ENCODE assay signal across 8 cellular contexts in genomic region chr17:57832711-57833596, GRCh38. TPM values are rescaled to one million over a fixed set of nuclear protein-coding genes. Genes with fewer than 3 reads are reported as not detected.
DNase-seq lines count a peak whose midpoint lies in the region; ATAC-seq and TF ChIP-seq lines count a peak whose summit lies in the region.

No MANE protein-coding gene starts in this region.

- peaks cover 6% of the 10 kb centered on the region for H3K36me3 Mint-ChIP-seq in activated T-helper 2 cell treated with anti-CD3 and anti-CD28 coated beads, Interferon-gamma antibody, Interleukin-2, Interleukin-4, amounts not matched to agents 10 μg/mL and 5 μg/mL and 100 μg/mL, durations not matched to agents 14 hours and 24 hours and 36 hours (ENCODE audit: low read depth)
- peaks cover 5% of the 10 kb centered on the region for H3K36me3 Mint-ChIP-seq in nephron (ENCODE audit: low read depth)

- no peak overlapping the region for H3K27ac Mint-ChIP-seq in activated T-helper 2 cell treated with anti-CD3 and anti-CD28 coated beads, Interferon-gamma antibody, Interleukin-2, Interleukin-4, amounts not matched to agents 10 μg/mL and 5 μg/mL and 100 μg/mL, durations not matched to agents 14 hours and 24 hours and 36 hours
- H3K27ac Mint-ChIP-seq in nephron, result no peak overlapping the region

- H3K27me3 Mint-ChIP-seq in activated T-helper 2 cell treated with anti-CD3 and anti-CD28 coated beads, Interferon-gamma antibody, Interleukin-2, Interleukin-4, amounts not matched to agents 10 μg/mL and 5 μg/mL and 100 μg/mL, durations not matched to agents 14 hours and 24 hours and 36 hours (ENCODE audit: low read depth), result no peaks in the 10 kb centered on the region
- peaks cover 39% of the 10 kb centered on the region for H3K27me3 Mint-ChIP-seq in nephron (ENCODE audit: low read depth)

- peaks cover 9% of the 10 kb centered on the region for H3K4me1 Mint-ChIP-seq in activated T-helper 2 cell treated with anti-CD3 and anti-CD28 coated beads, Interferon-gamma antibody, Interleukin-2, Interleukin-4, amounts not matched to agents 10 μg/mL and 5 μg/mL and 100 μg/mL, durations not matched to agents 14 hours and 24 hours and 36 hours (ENCODE audit: low read depth)
- no peaks in the 10 kb centered on the region for H3K4me1 Mint-ChIP-seq in nephron

- H3K4me3 Mint-ChIP-seq in activated T-helper 2 cell treated with anti-CD3 and anti-CD28 coated beads, Interferon-gamma antibody, Interleukin-2, Interleukin-4, amounts not matched to agents 10 μg/mL and 5 μg/mL and 100 μg/mL, durations not matched to agents 14 hours and 24 hours and 36 hours (ENCODE audit: low read depth), result no peak overlapping the region
- no peak overlapping the region for H3K4me3 Mint-ChIP-seq in nephron

- no peaks in the 10 kb centered on the region for H3K9me3 Mint-ChIP-seq in activated T-helper 2 cell treated with anti-CD3 and anti-CD28 coated beads, Interferon-gamma antibody, Interleukin-2, Interleukin-4, amounts not matched to agents 10 μg/mL and 5 μg/mL and 100 μg/mL, durations not matched to agents 14 hours and 24 hours and 36 hours
- H3K9me3 Mint-ChIP-seq in nephron, result no peaks in the 10 kb centered on the region

- H3K4me3 ChIP-seq in foreskin fibroblast (ENCODE audit: low read depth in 1 of 2, low read length in 2 of 2), result peak overlapping the region; percentile 43 to 65

- DNase-seq in EH (ENCODE audit: low read depth) (peak; percentile 77), Kasumi-1 (lab: John Stamatoyannopoulos, UW) (peak; percentile 83 to 85), RPMI8226 (peak; percentile 68), foreskin fibroblast (peak; percentile 74 to 93)
- DNase-seq in activated T-helper 2 cell treated with anti-CD3 and anti-CD28 coated beads, Interferon-gamma antibody, Interleukin-2, Interleukin-4, amounts not matched to agents 10 μg/mL and 5 μg/mL and 100 μg/mL, durations not matched to agents 14 hours and 24 hours and 36 hours (ENCODE audit: low spot score), result peak; percentile 47
- DNase-seq in stimulated activated naive CD4-positive, alpha-beta T cell treated with Interleukin-2 at 50 U/mL for 16 hours (lab: John Stamatoyannopoulos, UW), result peak; percentile 62

- intact Hi-C loops in activated T-helper 2 cell treated with anti-CD3 and anti-CD28 coated beads, Interferon-gamma antibody, Interleukin-2, Interleukin-4, amounts not matched to agents 10 μg/mL and 5 μg/mL and 100 μg/mL, durations not matched to agents 14 hours and 24 hours and 36 hours (cut with micrococcal nuclease), result loop anchor here (1.0 kb wide), 1 partner anchor 702 kb away; no protein-coding TSS in a partner anchor

- no peak for ATAC-seq in GM21367 (IDR thresholded peaks at IDR 0.05; ENCODE audit: unreplicated experiment)

- peak; percentile 81 for TF ChIP-seq CTCF in foreskin fibroblast (IDR thresholded peaks at IDR 0.05; ENCODE audit: low read depth, low read length)
- TF ChIP-seq CTCF in nephron (IDR thresholded peaks at IDR 0.05; ENCODE audit: unreplicated experiment in 3 of 3), result peak; percentile 94 to 95 (median 95)

RNA-seq across cellular contexts. Expression of gene MRPS23, which starts 16.9 kb away (rescaled TPM):
- total RNA-seq in activated T-helper 2 cell treated with anti-CD3 and anti-CD28 coated beads, Interferon-gamma antibody, Interleukin-2, Interleukin-4, amounts not matched to agents 10 μg/mL and 5 μg/mL and 100 μg/mL, durations not matched to agents 14 hours and 24 hours and 36 hours, result 69.5 and 71.6 TPM in 2 replicates
